8 cellular contexts compared by ENCODE assay signal in the genomic region with DNA sequence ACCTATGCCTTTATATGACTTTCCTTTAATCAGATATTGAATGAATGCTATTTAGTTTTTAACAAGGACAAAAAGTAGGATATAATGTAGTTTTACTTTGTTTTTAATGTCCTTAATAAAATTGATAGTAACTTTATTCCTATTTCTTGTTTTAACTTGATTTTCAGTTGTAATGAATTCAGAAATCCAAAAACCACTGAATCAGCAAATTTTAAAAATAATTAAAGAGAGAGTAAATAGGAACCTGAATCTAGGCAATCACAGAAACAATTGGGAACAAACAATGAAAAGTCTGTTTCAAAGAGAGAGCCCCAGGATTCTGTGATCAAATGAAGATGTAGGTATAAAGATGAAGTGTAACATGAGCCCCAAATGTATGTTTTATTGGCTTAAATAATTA.
"Had no signal": no experiment of that assay in that cellular context is flagged by ENCODE, and none has a peak within 500 bp of the region (broad histone marks: within the 10 kb centered on the region; RNA-seq: fewer than 3 reads in every experiment).

No MANE protein-coding gene starts in this region.

- FAIRE-seq: H54 had no signal

- H3K36me3 Mint-ChIP-seq: IgD-negative memory B cell had no signal

- H3K4me3 ChIP-seq: GM23248 had no signal

- H3K9ac ChIP-seq: GM23248 had no signal

- H2AFZ ChIP-seq: GM23248 had no signal

- H3K27me3 Mint-ChIP-seq: IgD-negative memory B cell had no signal

- H3K27ac ChIP-seq: GM23248, HL-60 had no signal

- H3K4me3 Mint-ChIP-seq: H9, IgD-negative memory B cell had no signal

- H3K4me1 Mint-ChIP-seq: IgD-negative memory B cell had no signal

- DNase-seq: GM23248, GOT3, H9, HCEC 1CT, KG1 had no signal

- H3K27ac Mint-ChIP-seq: H9, IgD-negative memory B cell had no signal

- H3K9me3 Mint-ChIP-seq: H9 had no signal
